27 cellular contexts compared by ENCODE assay signal in the genomic region with DNA sequence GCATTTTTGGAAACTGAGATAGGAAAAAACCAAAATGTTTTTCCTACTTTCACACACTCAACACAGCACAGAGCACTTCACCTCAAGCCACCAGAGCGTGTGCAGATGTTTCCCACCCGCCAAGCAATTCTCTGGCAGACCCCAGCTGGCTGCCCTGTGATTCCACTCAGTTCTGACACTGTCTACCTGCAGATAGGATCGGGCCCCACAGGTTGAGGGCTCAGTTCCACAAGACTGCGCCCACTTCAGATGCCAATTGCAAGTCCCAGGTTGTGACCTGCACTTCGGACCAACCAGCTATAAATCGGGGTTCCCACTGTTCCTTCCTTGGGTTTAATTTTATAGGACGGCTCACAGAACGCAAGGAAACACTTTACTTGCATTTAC. TPM values are rescaled to one million over a fixed set of nuclear protein-coding genes. Genes with fewer than 3 reads are reported as not detected.
DNase-seq lines count a peak whose midpoint lies in the region; ATAC-seq and TF ChIP-seq lines count a peak whose summit lies in the region.
"Had no signal": no experiment of that assay in that cellular context is flagged by ENCODE, and none has a peak within 500 bp of the region (broad histone marks: within the 10 kb centered on the region; RNA-seq: fewer than 3 reads in every experiment).

No MANE protein-coding gene starts in this region.

- peak overlapping the region; percentile 62 for H3K4me3 Mint-ChIP-seq in nephron progenitor cell
- H3K4me3 Mint-ChIP-seq: activated CD4-positive, alpha-beta T cell treated with anti-CD3 and anti-CD28 coated beads for 36 hours; activated naive CD8-positive, alpha-beta T cell treated with anti-CD3 and anti-CD28 coated beads, Interleukin-2, amount 10 ng/mL, durations not matched to agents 7 days and 5 days; B cell; central memory CD8-positive, alpha-beta T cell; naive thymus-derived CD4-positive, alpha-beta T cell had no signal

- H3K36me3 ChIP-seq in A673 (ENCODE audit: insufficient read depth, low read length, poor library complexity, severe bottlenecking) = no peaks in the 10 kb centered on the region
- H3K36me3 ChIP-seq in HUES64 (ENCODE audit: insufficient read depth, low read length) = no peaks in the 10 kb centered on the region
- H3K36me3 ChIP-seq in ectodermal cell (ENCODE audit: control insufficient read depth, insufficient read depth, low read length) = no peaks in the 10 kb centered on the region
- no peaks in the 10 kb centered on the region for H3K36me3 ChIP-seq in effector memory CD4-positive, alpha-beta T cell (ENCODE audit: control insufficient read depth, insufficient read depth, low read length)

- H3K4me3 ChIP-seq in A673 (ENCODE audit: low read depth, low read length, poor library complexity, severe bottlenecking) (no peak overlapping the region), HUES64 (ENCODE audit: low read length) (no peak overlapping the region), ectodermal cell (ENCODE audit: insufficient read depth, low read depth, low read length) (no peak overlapping the region)
- no peak overlapping the region for H3K4me3 ChIP-seq in effector memory CD4-positive, alpha-beta T cell (ENCODE audit: insufficient read depth, low read depth, low read length, poor library complexity, severe bottlenecking)
- H3K4me3 ChIP-seq: A549, dorsolateral prefrontal cortex, skin epidermis, upper lobe of left lung had no signal

- ATAC-seq in left ventricle myocardium superior (no peak), HG03108 (IDR thresholded peaks at IDR 0.05; ENCODE audit: unreplicated experiment) (no peak), HG02798 (IDR thresholded peaks at IDR 0.05; ENCODE audit: poor library complexity, unreplicated experiment) (no peak)
- ATAC-seq: A549; activated CD4-positive, alpha-beta T cell treated with anti-CD3 and anti-CD28 coated beads for 36 hours; left cardiac atrium; naive thymus-derived CD4-positive, alpha-beta T cell; Panc1 had no signal

- H3K4me1 ChIP-seq in A673 (ENCODE audit: insufficient read depth, low read length, poor library complexity, severe bottlenecking) (peaks cover 43% of the 10 kb centered on the region), HUES64 (ENCODE audit: insufficient read depth, low read length) (peaks cover 44% of the 10 kb centered on the region), ectodermal cell (ENCODE audit: control insufficient read depth, insufficient read depth, low read length) (peaks cover 73% of the 10 kb centered on the region)
- no peaks in the 10 kb centered on the region for H3K4me1 ChIP-seq in effector memory CD4-positive, alpha-beta T cell (ENCODE audit: control insufficient read depth, insufficient read depth, low read length, poor library complexity, severe bottlenecking)
- H3K4me1 ChIP-seq: A549 had no signal

- no peaks in the 10 kb centered on the region for H3K9me3 Mint-ChIP-seq in nephron progenitor cell
- H3K9me3 Mint-ChIP-seq: activated naive CD8-positive, alpha-beta T cell treated with anti-CD3 and anti-CD28 coated beads, Interleukin-2, amount 10 ng/mL, durations not matched to agents 7 days and 5 days; central memory CD8-positive, alpha-beta T cell; naive thymus-derived CD4-positive, alpha-beta T cell had no signal

- TF ChIP-seq CTCF in A673 (conservative IDR thresholded peaks at IDR 0.05; ENCODE audit: low read depth, low read length) (no peak), nephron progenitor cell (IDR thresholded peaks at IDR 0.05) (no peak)

- H3K27ac Mint-ChIP-seq in nephron progenitor cell = no peak overlapping the region
- H3K27ac Mint-ChIP-seq: activated CD4-positive, alpha-beta T cell treated with anti-CD3 and anti-CD28 coated beads for 36 hours; activated naive CD8-positive, alpha-beta T cell treated with anti-CD3 and anti-CD28 coated beads, Interleukin-2, amount 10 ng/mL, durations not matched to agents 7 days and 5 days; B cell; naive thymus-derived CD4-positive, alpha-beta T cell had no signal

- WGBS in HUES64 = 59% methylated on average over 8 of the region's 8 CpGs
- 69 to 74% methylated on average over 8 of the region's 8 CpGs for WGBS in ectodermal cell, 2 experiments

- no peaks in the 10 kb centered on the region for H3K36me3 Mint-ChIP-seq in nephron progenitor cell (ENCODE audit: low read depth)
- H3K36me3 Mint-ChIP-seq: activated naive CD8-positive, alpha-beta T cell treated with anti-CD3 and anti-CD28 coated beads, Interleukin-2, amount 10 ng/mL, durations not matched to agents 7 days and 5 days; naive thymus-derived CD4-positive, alpha-beta T cell had no signal

- H3K9me3 ChIP-seq in A673 (ENCODE audit: low read depth, low read length, poor library complexity, severe bottlenecking) (no peaks in the 10 kb centered on the region), HUES64 (ENCODE audit: insufficient read depth, low read depth, low read length) (no peaks in the 10 kb centered on the region), ectodermal cell (ENCODE audit: control insufficient read depth, low read length) (no peaks in the 10 kb centered on the region)
- H3K9me3 ChIP-seq in effector memory CD4-positive, alpha-beta T cell (ENCODE audit: control insufficient read depth, low read length) = no peaks in the 10 kb centered on the region
- H3K9me3 ChIP-seq: A549, upper lobe of left lung had no signal

- H3K9ac ChIP-seq in HUES64 (ENCODE audit: low read depth, low read length) = no peak overlapping the region

- POLR2A ChIA-PET in A673 (lab: Charles Lee; ENCODE audit: low non-redundant PET) = no interaction called here

- H3K4me1 Mint-ChIP-seq in nephron progenitor cell = peaks cover 93% of the 10 kb centered on the region
- H3K4me1 Mint-ChIP-seq: activated CD4-positive, alpha-beta T cell treated with anti-CD3 and anti-CD28 coated beads for 36 hours; central memory CD8-positive, alpha-beta T cell had no signal

- intact Hi-C loops in A673 (cut with micrococcal nuclease; ENCODE audit: unreplicated experiment) = no loop called here
- intact Hi-C loops in left ventricle myocardium superior (cut with micrococcal nuclease) = no loop called here

- H3K27me3 ChIP-seq in A673 (replicated peaks; ENCODE audit: insufficient read depth, low read depth, low read length, poor library complexity) (no peaks in the 10 kb centered on the region), HUES64 (ENCODE audit: insufficient read depth, low read length) (no peaks in the 10 kb centered on the region), ectodermal cell (ENCODE audit: control insufficient read depth, insufficient read depth, low read length, poor library complexity, severe bottlenecking) (no peaks in the 10 kb centered on the region)
- H3K27me3 ChIP-seq in effector memory CD4-positive, alpha-beta T cell (replicated peaks; ENCODE audit: control insufficient read depth, insufficient read depth, low read length, poor library complexity, severe bottlenecking) = no peaks in the 10 kb centered on the region
- H3K27me3 ChIP-seq: dorsolateral prefrontal cortex, upper lobe of left lung had no signal

- DNase-seq in A673 (ENCODE audit: low spot score) (no peak), nephron progenitor cell (no peak), left ventricle myocardium superior (no peak)
- DNase-seq in effector memory CD4-positive, alpha-beta T cell = no peak
- DNase-seq: activated CD4-positive, alpha-beta T cell treated with anti-CD3 and anti-CD28 coated beads for 36 hours; activated effector memory CD4-positive, alpha-beta T cell treated with anti-CD3 and anti-CD28 coated beads, Interleukin-2, amount 50 U/mL, for 16 hours; activated naive CD8-positive, alpha-beta T cell treated with anti-CD3 and anti-CD28 coated beads, Interleukin-2, amount 10 ng/mL, durations not matched to agents 7 days and 5 days; dorsolateral prefrontal cortex; GF-D8; left cardiac atrium; naive thymus-derived CD4-positive, alpha-beta T cell; NCI-H1105 treated with DMSO at 0.1 percent for 48 hours; NCI-H510A; stimulated activated CD4-positive, alpha-beta T cell treated with anti-CD3 and anti-CD28 coated beads, Interleukin-1b, Interleukin-23, amount 100 ng/mL, for 48 hours; T-helper 2 cell had no signal

- no TSS peak for BruUV-seq in A673 (replicated peaks; lab: Mats Ljungman, UMichigan)

- CTCF ChIA-PET in A673 (lab: Charles Lee) = no interaction called here

- H3K27me3 Mint-ChIP-seq in nephron progenitor cell (ENCODE audit: low read depth, poor library complexity) = peaks cover 4% of the 10 kb centered on the region
- H3K27me3 Mint-ChIP-seq: activated CD4-positive, alpha-beta T cell treated with anti-CD3 and anti-CD28 coated beads for 36 hours; activated naive CD8-positive, alpha-beta T cell treated with anti-CD3 and anti-CD28 coated beads, Interleukin-2, amount 10 ng/mL, durations not matched to agents 7 days and 5 days had no signal

- H3K27ac ChIP-seq in A673 (ENCODE audit: low read depth, low read length, poor library complexity, severe bottlenecking) (peak overlapping the region; percentile 4), HUES64 (ENCODE audit: low read depth, low read length) (peak overlapping the region; percentile 82), ectodermal cell (ENCODE audit: insufficient read depth, low read depth, low read length, poor library complexity, severe bottlenecking) (peak overlapping the region; percentile 47)
- H3K27ac ChIP-seq in effector memory CD4-positive, alpha-beta T cell (ENCODE audit: insufficient read depth, low read length, poor library complexity, severe bottlenecking) = no peak overlapping the region
- H3K27ac ChIP-seq: A549, HL-60, upper lobe of left lung had no signal

RNA-seq across cellular contexts. Expression of a gene that starts 9.9 kb away (rescaled TPM):
- total RNA-seq in A673 (2021) (0.67 and 0.94 TPM in 2 replicates), left ventricle myocardium superior (7.0 TPM)
- 0.45 TPM for polyA plus RNA-seq in HUES64 (2013, experiment 1 of 2)
- polyA plus RNA-seq in HUES64 (2013, experiment 2 of 2) = 1.6 TPM
- polyA plus RNA-seq in ectodermal cell (2013, experiment 1 of 4) = 1.6 TPM
- 2.3 TPM for polyA plus RNA-seq in ectodermal cell (2013, experiment 2 of 4)
- polyA plus RNA-seq in ectodermal cell (2013, experiment 3 of 4) = 1.9 TPM
- 1.9 TPM for polyA plus RNA-seq in ectodermal cell (2013, experiment 4 of 4)
- total RNA-seq: H4 had no signal
